1 cellular context compared by ENCODE assay signal in the genomic region with DNA sequence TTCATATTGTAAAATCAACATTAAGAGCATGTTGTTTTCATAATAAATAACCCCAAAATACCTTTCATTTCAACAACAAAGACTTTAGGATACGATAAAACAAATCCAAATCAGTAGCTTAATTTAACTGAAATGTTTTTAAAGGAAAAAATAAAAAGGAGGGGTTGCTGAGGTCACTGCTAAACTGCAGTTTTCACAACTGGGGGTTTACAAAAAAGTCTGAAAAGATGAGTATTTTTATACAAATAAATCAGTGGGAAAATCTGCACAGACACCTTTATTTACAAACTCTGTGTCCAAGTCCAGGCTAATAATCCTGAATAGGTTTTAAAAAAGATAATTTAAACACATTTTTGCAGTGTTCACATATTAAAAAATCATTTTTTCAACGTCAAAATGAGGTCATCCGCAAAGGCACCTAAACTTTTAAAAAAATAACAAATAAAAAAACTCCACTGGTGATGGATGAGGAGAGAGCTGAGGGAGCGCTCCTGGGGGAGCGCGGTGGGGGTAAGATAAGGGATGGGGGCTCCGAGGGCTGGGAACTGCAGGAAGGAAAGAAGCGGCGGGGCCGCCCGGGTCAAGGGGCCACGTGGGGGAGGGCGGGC.
A peak's percentile ranks its signal among the peaks of the same experiment; 100 is the strongest.
TF ChIP-seq lines count a peak whose summit lies in the region.

No MANE protein-coding gene starts in this region.

TF ChIP-seq in H1, 55 proteins besides CTCF, POLR2A, EP300 and RAD21:
- TF ChIP-seq, protein P1, sequence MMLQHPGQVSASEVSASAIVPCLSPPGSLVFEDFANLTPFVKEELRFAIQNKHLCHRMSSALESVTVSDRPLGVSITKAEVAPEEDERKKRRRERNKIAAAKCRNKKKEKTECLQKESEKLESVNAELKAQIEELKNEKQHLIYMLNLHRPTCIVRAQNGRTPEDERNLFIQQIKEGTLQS (IDR thresholded peaks at IDR 0.05; ENCODE audit: insufficient read depth, low read depth, low read length) = no peak
- TF ChIP-seq BRCA1 (IDR thresholded peaks at IDR 0.05; ENCODE audit: low read depth, low read length) (no peak), SRF (IDR thresholded peaks at IDR 0.05; ENCODE audit: low read depth, low read length) (no peak), CBX8 (IDR thresholded peaks at IDR 0.05; ENCODE audit: borderline replicate concordance, low read depth, low read length) (peak; percentile 86; the same call in 1 of the 2 replicates)
